In the genomic region with DNA sequence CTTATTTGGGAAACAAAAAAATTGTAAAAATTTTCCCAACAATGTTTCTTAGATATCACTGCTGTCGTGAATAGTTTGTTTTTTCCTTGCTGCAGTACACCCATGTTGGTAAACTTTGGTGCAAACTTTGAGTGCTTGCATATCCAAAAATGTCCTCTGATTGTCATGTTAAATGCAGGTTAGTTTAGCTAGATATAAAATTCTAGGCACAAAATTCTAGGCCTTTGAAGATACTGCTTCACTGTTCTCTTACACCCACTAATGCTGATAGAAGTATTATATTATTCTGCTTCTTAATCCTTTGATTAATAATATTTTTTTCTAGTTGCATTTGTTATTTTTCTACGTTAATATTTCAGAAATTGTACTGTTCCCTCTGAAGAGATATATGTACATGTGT, we compare ENCODE assay signal across 7 cellular contexts. TPM values are rescaled to one million over a fixed set of nuclear protein-coding genes. Genes with fewer than 3 reads are reported as not detected.
"Had no signal": no experiment of that assay in that cellular context is flagged by ENCODE, and none has a peak within 500 bp of the region (broad histone marks: within the 10 kb centered on the region; RNA-seq: fewer than 3 reads in every experiment).

No MANE protein-coding gene starts in this region.

- H3K4me1 Mint-ChIP-seq: IgD-negative memory B cell had no signal

- H3K27ac ChIP-seq: HL-60, KMS-11 had no signal

- H3K4me2 ChIP-seq: KMS-11 had no signal

- H3K4me3 Mint-ChIP-seq: IgD-negative memory B cell had no signal

- H3K27ac Mint-ChIP-seq: IgD-negative memory B cell had no signal

- FAIRE-seq: HTR-8/SVneo had no signal

- DNase-seq: IMR-90, KBM-7, KG1 had no signal

- H3K9ac ChIP-seq: KMS-11 had no signal

RNA-seq across cellular contexts. Expression of a gene that starts 16.1 kb away (rescaled TPM):
- polyA plus RNA-seq: IgD-negative memory B cell had no signal
